Comparison of ENCODE assay signal across 10 cellular contexts in the genomic region with DNA sequence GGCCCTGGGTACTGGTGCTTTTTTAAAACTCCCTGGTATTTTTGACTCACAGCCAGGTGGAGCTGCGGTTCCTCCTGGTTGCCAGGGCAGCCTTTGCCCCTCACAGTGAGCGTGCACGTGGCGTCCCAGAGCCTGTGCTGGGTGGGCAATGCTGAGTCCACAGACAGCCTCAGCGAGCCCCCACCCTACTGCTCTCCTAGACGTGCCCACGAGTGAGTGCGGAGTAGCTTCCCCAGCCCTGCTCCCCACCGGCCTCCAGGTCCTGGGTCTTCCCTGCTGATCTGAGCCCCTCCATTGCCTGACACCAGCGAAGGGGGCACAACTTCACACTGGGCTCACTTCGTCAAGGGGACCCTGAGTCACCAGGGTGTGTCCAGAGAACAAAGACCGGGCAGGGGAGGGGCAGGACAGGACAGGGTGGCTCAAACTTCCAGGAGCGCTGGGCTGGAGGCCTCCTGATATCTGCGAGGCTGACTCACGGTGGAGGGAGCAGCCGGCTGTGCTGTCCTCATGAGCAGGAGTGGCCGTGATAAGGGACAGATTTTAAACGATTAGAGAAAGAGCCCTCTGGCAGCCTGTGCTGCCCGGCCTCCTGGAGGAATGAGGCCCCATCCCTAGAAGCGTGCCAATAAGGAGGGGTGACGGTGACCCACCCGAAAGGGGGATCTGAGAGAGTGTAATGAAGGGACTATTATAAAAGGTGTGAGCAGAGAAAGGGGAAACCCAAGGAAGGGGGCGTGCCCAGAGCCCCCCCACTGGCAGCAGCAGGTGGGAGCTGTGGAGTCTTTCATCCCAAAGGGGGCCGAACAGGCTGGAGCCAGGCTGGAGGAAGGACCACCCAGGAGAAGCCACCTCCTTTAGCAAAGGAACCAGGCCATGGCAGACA.
A peak's percentile ranks its signal among the peaks of the same experiment; 100 is the strongest.
DNase-seq lines count a peak whose midpoint lies in the region; ATAC-seq and TF ChIP-seq lines count a peak whose summit lies in the region.
"Had no signal": no experiment of that assay in that cellular context is flagged by ENCODE, and none has a peak within 500 bp of the region (broad histone marks: within the 10 kb centered on the region; RNA-seq: fewer than 3 reads in every experiment).

No MANE protein-coding gene starts in this region.

- H3K4me3 ChIP-seq in Peyer's patch: no peak overlapping the region
- H3K4me3 ChIP-seq in parathyroid adenoma (ENCODE audit: low read depth, low read length): no peak overlapping the region

- ATAC-seq in esophagus mucosa (peak; percentile 79), HG02970 (IDR thresholded peaks at IDR 0.05; ENCODE audit: low FRiP score, unreplicated experiment) (no peak)

- no peaks in the 10 kb centered on the region for H3K79me2 ChIP-seq in parathyroid adenoma

- intact Hi-C loops in head of caudate nucleus (cut with DNase I): no loop called here

- H3K27ac ChIP-seq in Peyer's patch (peak overlapping the region in 3 of 4 donors; percentile 36 to 74 (median 48)), parathyroid adenoma (peak overlapping the region; percentile 29)

- H2AFZ ChIP-seq in parathyroid adenoma: peak overlapping the region; percentile 66

- no peak overlapping the region for H3K9ac ChIP-seq in parathyroid adenoma

- DNase-seq in ELF-1 (ENCODE audit: low read depth, low spot score) (peak; percentile 73), Peyer's patch (peak in 2 of 3 donors; percentile 86 to 92), head of caudate nucleus (no peak), DMS 273 (lab: John Stamatoyannopoulos, UW; ENCODE audit: unreplicated experiment) (no peak), DMS153 treated with DMSO at 0.1 percent for 48 hours (lab: John Stamatoyannopoulos, UW; ENCODE audit: unreplicated experiment) (no peak)
- DNase-seq: NCI-H82; stimulated activated CD4-positive, alpha-beta T cell treated with anti-CD3 and anti-CD28 coated beads, Interleukin-4, amount 100 ng/mL, for 24 hours had no signal

- no peak overlapping the region for H3K4me2 ChIP-seq in parathyroid adenoma (ENCODE audit: low read length)

- H3K27me3 ChIP-seq in Peyer's patch (no peaks in the 10 kb centered on the region), parathyroid adenoma (ENCODE audit: control insufficient read depth, insufficient read depth, low read length) (no peaks in the 10 kb centered on the region)

- H3K36me3 ChIP-seq in Peyer's patch (no peaks in the 10 kb centered on the region), parathyroid adenoma (ENCODE audit: control insufficient read depth, insufficient read depth, low read length) (no peaks in the 10 kb centered on the region)

- peak in 3 of 6 experiments; percentile 18 to 34 (median 29) for TF ChIP-seq CTCF in Peyer's patch (IDR thresholded peaks at IDR 0.05)
- TF ChIP-seq CTCF in parathyroid adenoma (IDR thresholded peaks at IDR 0.05): no peak

- H3K4me1 ChIP-seq in Peyer's patch: peaks cover 0 to 9% (median 1%) of the 10 kb centered on the region in 4 donors
- peaks cover 24% of the 10 kb centered on the region for H3K4me1 ChIP-seq in parathyroid adenoma

- TF ChIP-seq POLR2A in Peyer's patch (IDR thresholded peaks at IDR 0.05): peak in 1 of 2 donors; percentile 23

- H3K9me3 ChIP-seq in Peyer's patch (peaks cover 0 to 6% (median 0%) of the 10 kb centered on the region in 4 donors), parathyroid adenoma (ENCODE audit: control insufficient read depth, low read length) (no peaks in the 10 kb centered on the region)

Comparison
In these comparisons a context has a peak if more than half of its experiments do, and no peak if none do; other contexts are left out.
1. DNase-seq: peak in ELF-1 (single experiment) and Peyer's patch (2 of 3); none in head of caudate nucleus (0 of 42), DMS 273 (single experiment) and DMS153 treated with DMSO at 0.1 percent for 48 hours (single experiment).